24 cellular contexts compared by ENCODE assay signal in the genomic region with DNA sequence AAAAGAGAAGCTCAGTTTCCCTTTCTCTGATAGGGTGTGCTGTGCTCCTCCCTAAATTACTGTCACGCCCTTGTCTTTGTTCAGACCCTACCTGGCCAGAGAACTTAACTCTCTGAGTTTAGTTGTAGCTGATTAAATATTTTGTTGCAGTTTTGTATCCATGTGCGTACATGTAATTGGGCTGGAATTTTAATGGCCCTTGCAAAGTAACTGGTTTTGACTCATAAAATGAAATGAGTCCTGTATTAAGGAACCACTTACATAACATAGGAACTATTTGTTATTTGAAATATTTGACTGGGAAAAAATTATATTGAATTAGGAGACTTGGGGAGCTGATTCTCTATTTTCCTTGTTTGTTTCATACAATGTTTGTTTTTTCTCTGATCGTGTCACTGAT.
DNase-seq lines count a peak whose midpoint lies in the region; ATAC-seq and TF ChIP-seq lines count a peak whose summit lies in the region.
"Had no signal": no experiment of that assay in that cellular context is flagged by ENCODE, and none has a peak within 500 bp of the region (broad histone marks: within the 10 kb centered on the region; RNA-seq: fewer than 3 reads in every experiment).

No MANE protein-coding gene starts in this region.

- H3K4me3 ChIP-seq in SK-N-SH (ENCODE audit: low read depth in 2 of 2, low read length in 1 of 2) = no peak overlapping the region
- no peak overlapping the region for H3K4me3 ChIP-seq in fibroblast of mammary gland (ENCODE audit: control insufficient read depth, low read depth, low read length)
- H3K4me3 ChIP-seq: gastrocnemius medialis, lung, pancreas had no signal

- no peak for TF ChIP-seq CTCF in SK-N-SH (IDR thresholded peaks at IDR 0.05)
- no peak for TF ChIP-seq CTCF in fibroblast of mammary gland (conservative IDR thresholded peaks at IDR 0.05; ENCODE audit: control insufficient read depth, insufficient read depth, low read depth, low read length)

- no peak overlapping the region for H2AFZ ChIP-seq in SK-N-SH (ENCODE audit: low read depth)

- H3K9me2 ChIP-seq in SK-N-SH = no peaks in the 10 kb centered on the region

- H3K4me2 ChIP-seq in SK-N-SH = 0 out of 2 replicates have a peak overlapping the region, but pooled peaks have one; percentile 34

- no peak for TF ChIP-seq EP300 in SK-N-SH (IDR thresholded peaks at IDR 0.05; ENCODE audit: borderline replicate concordance in 1 of 2, low read depth in 1 of 2, low read length in 1 of 2)

- H3K4me1 ChIP-seq in SK-N-SH (ENCODE audit: control insufficient read depth in 1 of 2, insufficient read depth in 2 of 2, low read depth in 1 of 2, low read length in 1 of 2) = peaks cover 3 to 16% of the 10 kb centered on the region in 2 experiments
- H3K4me1 ChIP-seq: gastrocnemius medialis, pancreas had no signal

- POLR2A ChIA-PET in SK-N-SH (lab: Yijun Ruan, JAX) = no interaction called here

- H3K79me2 ChIP-seq in SK-N-SH (ENCODE audit: insufficient read depth) = no peaks in the 10 kb centered on the region; the same call in 1 of the 2 replicates

- no peak for ATAC-seq in HG02759 (IDR thresholded peaks at IDR 0.05; ENCODE audit: unreplicated experiment)
- ATAC-seq: gastrocnemius medialis had no signal

- no peaks in the 10 kb centered on the region for H3F3A ChIP-seq in SK-N-SH (replicated peaks; ENCODE audit: insufficient read depth)

- CTCF ChIA-PET in SK-N-SH (lab: Yijun Ruan, JAX) = interaction anchor here (0.7 to 6.9 kb wide), 7 partner anchors 9 to 650 kb away, joined by 3 to 66 read pairs (median 6); a partner anchor contains a TSS

- H3K27ac ChIP-seq in SK-N-SH (ENCODE audit: low read depth in 2 of 2, low read length in 1 of 2) = peak overlapping the region; percentile 14 to 73; a peak in 3 of 4 replicates
- H3K27ac ChIP-seq: gastrocnemius medialis, pancreas had no signal

- no peak for TF ChIP-seq RAD21 in SK-N-SH (IDR thresholded peaks at IDR 0.05; ENCODE audit: low read length)

- DNase-seq in GM04504 (ENCODE audit: low read depth) (peak; percentile 49), SK-N-SH (no peak), fibroblast of mammary gland (ENCODE audit: low read depth) (peak; percentile 51), NCI-H524 (lab: John Stamatoyannopoulos, UW) (no peak), NCI-H345 treated with DMSO at 0.1 percent for 48 hours (lab: John Stamatoyannopoulos, UW; ENCODE audit: unreplicated experiment) (no peak)
- no peak for DNase-seq in stimulated activated CD8-positive, alpha-beta memory T cell treated with anti-CD3 and anti-CD28 coated beads, Interleukin-4, amount 100 ng/mL, for 48 hours
- DNase-seq: activated B cell treated with CpG ODN at 0.5 μM for 24 hours; activated naive CD4-positive, alpha-beta T cell treated with anti-CD3 and anti-CD28 coated beads, Interleukin-2, amount 10 ng/mL, durations not matched to agents 7 days and 5 days; amniotic stem cell; CD4-positive, alpha-beta T cell; gastrocnemius medialis; H9; KG1; NCI-H1436; NCI-H2107; NCI-H446; nephron progenitor cell; pancreas; SHP77; stimulated activated CD4-positive, alpha-beta T cell treated with anti-CD3 and anti-CD28 coated beads, Interleukin-2, amount 100 ng/mL, for 48 hours; substantia nigra; T1000 had no signal

- H3K9me3 ChIP-seq in SK-N-SH = no peaks in the 10 kb centered on the region
- H3K9me3 ChIP-seq: gastrocnemius medialis, pancreas had no signal

- H3K9ac ChIP-seq in SK-N-SH = peak overlapping the region; percentile 21; the same call in 1 of the 2 replicates

- H3K27me3 ChIP-seq in SK-N-SH (ENCODE audit: insufficient read depth) = no peaks in the 10 kb centered on the region
- H3K27me3 ChIP-seq: gastrocnemius medialis, pancreas had no signal

- H4K20me1 ChIP-seq in SK-N-SH (ENCODE audit: insufficient read depth) = no peaks in the 10 kb centered on the region

- WGBS in SK-N-SH (ENCODE audit: low lambda C conversion rate) = 64% methylated on average over 3 of the region's 3 CpGs

- H3K36me3 ChIP-seq in SK-N-SH (replicated peaks in 1 of 2; ENCODE audit: control insufficient read depth in 1 of 2, insufficient read depth in 2 of 2, low read length in 1 of 2) = peaks cover 0 to 5% of the 10 kb centered on the region in 2 experiments
- H3K36me3 ChIP-seq: gastrocnemius medialis, pancreas had no signal

TF ChIP-seq in SK-N-SH, 30 proteins besides CTCF, POLR2A, EP300 and RAD21:
- no peak for TF ChIP-seq JUND (IDR thresholded peaks at IDR 0.05)
- TF ChIP-seq RFX5 (IDR thresholded peaks at IDR 0.05; ENCODE audit: low read length) = no peak
- TF ChIP-seq TEAD4 (IDR thresholded peaks at IDR 0.05; ENCODE audit: borderline replicate concordance, insufficient read depth) = 0 out of 2 replicates have a peak, but pooled peaks have one; percentile 12

Comparison
In these comparisons a context has a peak if more than half of its experiments do, and no peak if none do; other contexts are left out.
1. DNase-seq: peak in GM04504 (single experiment) and fibroblast of mammary gland (single experiment); none in SK-N-SH (single experiment), NCI-H524 (0 of 2), NCI-H345 treated with DMSO at 0.1 percent for 48 hours (single experiment) and stimulated activated CD8-positive, alpha-beta memory T cell treated with anti-CD3 and anti-CD28 coated beads, Interleukin-4, amount 100 ng/mL, for 48 hours (single experiment).